ENCODE assay signal across 8 cellular contexts in genomic region chr3:56753206-56753605, GRCh38. TPM values are rescaled to one million over a fixed set of nuclear protein-coding genes. Genes with fewer than 3 reads are reported as not detected.
DNase-seq lines count a peak whose midpoint lies in the region; ATAC-seq lines count a peak whose summit lies in the region.

No MANE protein-coding gene starts in this region.

- no peaks in the 10 kb centered on the region for H3K27me3 ChIP-seq in aorta (ENCODE audit: control insufficient read depth in 1 of 2, insufficient read depth in 2 of 2, low read length in 1 of 2)

- DNase-seq in activated gamma-delta T cell treated with Interleukin-2 at 50 U/mL for 16 hours (peak; percentile 40), activated gamma-delta T cell (lab: John Stamatoyannopoulos, UW) (no peak), stromal cell of bone marrow (ENCODE audit: low read depth) (peak; percentile 43), aorta (no peak), NCI-H748 treated with DMSO at 0.1 percent for 48 hours (lab: John Stamatoyannopoulos, UW) (no peak), NCI-H510A treated with DMSO at 0.1 percent for 48 hours (lab: John Stamatoyannopoulos, UW) (no peak)
- DNase-seq in activated gamma-delta T cell treated with anti-CD3 and anti-CD28 coated beads, Interleukin-2, amount 50 U/mL, for 16 hours (ENCODE audit: low read depth) = peak; percentile 12

- H3K27ac ChIP-seq in aorta (ENCODE audit: low read depth in 1 of 2, low read length in 2 of 2) = no peak overlapping the region

- intact Hi-C loops in aorta (cut with DNase I) = no loop called here

- H3K4me1 ChIP-seq in aorta (ENCODE audit: control insufficient read depth in 1 of 2, insufficient read depth in 2 of 2, low read length in 2 of 2) = no peaks in the 10 kb centered on the region

- H3K9me3 ChIP-seq in aorta (ENCODE audit: control insufficient read depth, low read length) = no peaks in the 10 kb centered on the region

- H3K4me3 ChIP-seq in aorta (ENCODE audit: low read length in 2 of 2) = no peak overlapping the region

- ATAC-seq in HG03097 (IDR thresholded peaks at IDR 0.05; ENCODE audit: low FRiP score, unreplicated experiment) (peak; percentile 74), aorta (ENCODE audit: low FRiP score) (no peak)

- 66 to 96% methylated on average over 3 of the region's 3 CpGs for WGBS in aorta, 2 donors

- no peaks in the 10 kb centered on the region for H3K36me3 ChIP-seq in aorta (ENCODE audit: control insufficient read depth in 1 of 2, insufficient read depth in 2 of 2, low read length in 1 of 2)

RNA-seq across cellular contexts. Expression of gene ARHGEF3, which starts 48.5 kb away (rescaled TPM):
- 10 to 100 TPM; 17.4 to 41.6 TPM for total RNA-seq in aorta
- polyA plus RNA-seq in aorta = 1 to 10 TPM; 1.6 to 2.5 TPM

Comparison
In these comparisons a context has a peak if more than half of its experiments do, and no peak if none do; other contexts are left out.
1. DNase-seq: peak in activated gamma-delta T cell treated with Interleukin-2 at 50 U/mL for 16 hours (single experiment), activated gamma-delta T cell treated with anti-CD3 and anti-CD28 coated beads, Interleukin-2, amount 50 U/mL, for 16 hours (single experiment) and stromal cell of bone marrow (single experiment); none in activated gamma-delta T cell (single experiment), aorta (0 of 2), NCI-H748 treated with DMSO at 0.1 percent for 48 hours (single experiment) and NCI-H510A treated with DMSO at 0.1 percent for 48 hours (single experiment).